ENCODE assay signal across 18 cellular contexts in the genomic region with DNA sequence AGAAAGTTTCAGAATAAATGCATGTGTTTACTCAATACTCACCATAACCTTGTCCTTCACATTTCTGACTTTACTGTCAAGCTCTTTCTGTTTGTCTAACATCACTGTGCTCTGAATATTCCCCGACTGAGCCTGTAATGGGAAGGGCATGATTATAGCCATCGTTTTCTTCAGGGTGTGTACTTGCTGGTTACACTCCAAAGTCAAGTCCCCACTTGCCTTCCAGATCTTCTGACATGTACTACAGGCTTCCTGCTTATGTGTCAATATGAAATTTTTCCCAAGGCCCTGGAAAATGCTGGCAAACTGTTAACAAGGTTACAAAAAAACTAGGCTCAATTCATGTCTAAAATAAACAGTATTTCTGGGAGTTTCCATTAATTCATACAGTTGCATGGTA. TPM values are rescaled to one million over a fixed set of nuclear protein-coding genes. Genes with fewer than 3 reads are reported as not detected.
DNase-seq lines count a peak whose midpoint lies in the region; ATAC-seq, FAIRE-seq and TF ChIP-seq lines count a peak whose summit lies in the region.
"Had no signal": no experiment of that assay in that cellular context is flagged by ENCODE, and none has a peak within 500 bp of the region (broad histone marks: within the 10 kb centered on the region; RNA-seq: fewer than 3 reads in every experiment).

No MANE protein-coding gene starts in this region.

- no peaks in the 10 kb centered on the region for H3K27me3 Mint-ChIP-seq in activated CD4-positive, alpha-beta T cell treated with anti-CD3 and anti-CD28 coated beads for 36 hours
- H3K27me3 Mint-ChIP-seq in T-helper 17 cell: no peaks in the 10 kb centered on the region
- no peaks in the 10 kb centered on the region for H3K27me3 Mint-ChIP-seq in dendritic cell treated with granulocyte-macrophage colony-stimulating factor and Interleukin-4, amounts not matched to agents 40 ng/mL and 50 ng/mL, for 4 days
- H3K27me3 Mint-ChIP-seq in natural killer cell (ENCODE audit: low read depth in 2 of 2): no peaks in the 10 kb centered on the region

- intact Hi-C loops in activated CD4-positive, alpha-beta T cell treated with anti-CD3 and anti-CD28 coated beads for 36 hours (cut with DNase I, micrococcal nuclease): loop anchor here in 1 of 2 experiments (2.0 to 5.0 kb wide), 3 partner anchors 26 to 104 kb away; no protein-coding TSS in a partner anchor
- intact Hi-C loops in dendritic cell treated with granulocyte-macrophage colony-stimulating factor and Interleukin-4, amounts not matched to agents 40 ng/mL and 50 ng/mL, for 4 days (cut with micrococcal nuclease): no loop called here
- intact Hi-C loops in natural killer cell (cut with micrococcal nuclease): no loop called here

- peaks cover 56% of the 10 kb centered on the region for H3K4me1 Mint-ChIP-seq in activated CD4-positive, alpha-beta T cell treated with anti-CD3 and anti-CD28 coated beads for 36 hours
- peaks cover 30% of the 10 kb centered on the region for H3K4me1 Mint-ChIP-seq in T-helper 17 cell
- peaks cover 19% of the 10 kb centered on the region for H3K4me1 Mint-ChIP-seq in dendritic cell treated with granulocyte-macrophage colony-stimulating factor and Interleukin-4, amounts not matched to agents 40 ng/mL and 50 ng/mL, for 4 days (ENCODE audit: low read depth)
- H3K4me1 Mint-ChIP-seq in natural killer cell: peaks cover 14 to 35% of the 10 kb centered on the region in 2 donors

- no peak for FAIRE-seq in GM19239 (lab: Jason Lieb, UNC)
- FAIRE-seq: kidney had no signal

- CTCF ChIA-PET in activated CD4-positive, alpha-beta T cell treated with anti-CD3 and anti-CD28 coated beads for 36 hours (lab: Charles Lee): no interaction called here

- no peak for DNase-seq in activated CD4-positive, alpha-beta T cell treated with anti-CD3 and anti-CD28 coated beads for 36 hours
- no peak for DNase-seq in activated CD4-positive, alpha-beta T cell treated with anti-CD3 and anti-CD28 coated beads, Interleukin-2, amount 50 U/mL, for 1 hour
- DNase-seq in T-helper 17 cell (no peak), natural killer cell (no peak), activated gamma-delta T cell (lab: John Stamatoyannopoulos, UW) (no peak), SKM-1 (lab: John Stamatoyannopoulos, UW; ENCODE audit: unreplicated experiment) (no peak), GM19239 (ENCODE audit: insufficient read length, low spot score) (no peak)
- DNase-seq: activated CD4-positive, CD25-positive, alpha-beta regulatory T cell; amniotic stem cell; central memory CD4-positive, alpha-beta T cell; effector CD8-positive, alpha-beta T cell; kidney; mesendoderm; NCI-H526 treated with DMSO at 0.1 percent for 48 hours; SHP77 treated with DMSO at 0.1 percent for 48 hours; spleen; thyroid gland had no signal

- no peak overlapping the region for H3K4me3 Mint-ChIP-seq in activated CD4-positive, alpha-beta T cell treated with anti-CD3 and anti-CD28 coated beads for 36 hours
- H3K4me3 Mint-ChIP-seq in T-helper 17 cell (no peak overlapping the region), natural killer cell (no peak overlapping the region)
- H3K4me3 Mint-ChIP-seq in dendritic cell treated with granulocyte-macrophage colony-stimulating factor and Interleukin-4, amounts not matched to agents 40 ng/mL and 50 ng/mL, for 4 days: no peak overlapping the region

- H3K27ac Mint-ChIP-seq in activated CD4-positive, alpha-beta T cell treated with anti-CD3 and anti-CD28 coated beads for 36 hours: peak overlapping the region; percentile 56
- H3K27ac Mint-ChIP-seq in T-helper 17 cell: peak overlapping the region; percentile 89
- H3K27ac Mint-ChIP-seq in dendritic cell treated with granulocyte-macrophage colony-stimulating factor and Interleukin-4, amounts not matched to agents 40 ng/mL and 50 ng/mL, for 4 days: peak overlapping the region; percentile 39
- peak overlapping the region; percentile 17 to 65 for H3K27ac Mint-ChIP-seq in natural killer cell

- H3K36me3 Mint-ChIP-seq in activated CD4-positive, alpha-beta T cell treated with anti-CD3 and anti-CD28 coated beads for 36 hours (ENCODE audit: low read depth): peaks cover 97% of the 10 kb centered on the region
- peaks cover 17% of the 10 kb centered on the region for H3K36me3 Mint-ChIP-seq in T-helper 17 cell (ENCODE audit: low read depth)
- peaks cover 100% of the 10 kb centered on the region for H3K36me3 Mint-ChIP-seq in dendritic cell treated with granulocyte-macrophage colony-stimulating factor and Interleukin-4, amounts not matched to agents 40 ng/mL and 50 ng/mL, for 4 days (ENCODE audit: low read depth)
- H3K36me3 Mint-ChIP-seq in natural killer cell: peaks cover 78% of the 10 kb centered on the region

- no peak for TF ChIP-seq CTCF in natural killer cell (IDR thresholded peaks at IDR 0.05)

- POLR2A ChIA-PET in activated CD4-positive, alpha-beta T cell treated with anti-CD3 and anti-CD28 coated beads for 36 hours (lab: Charles Lee): no interaction called here

- ATAC-seq in activated CD4-positive, alpha-beta T cell treated with anti-CD3 and anti-CD28 coated beads for 36 hours: no peak
- ATAC-seq in T-helper 17 cell (no peak), natural killer cell (no peak)

- H3K9me3 Mint-ChIP-seq in activated CD4-positive, alpha-beta T cell treated with anti-CD3 and anti-CD28 coated beads for 36 hours (ENCODE audit: low read depth): peaks cover 24% of the 10 kb centered on the region
- H3K9me3 Mint-ChIP-seq in dendritic cell treated with granulocyte-macrophage colony-stimulating factor and Interleukin-4, amounts not matched to agents 40 ng/mL and 50 ng/mL, for 4 days: peaks cover 22% of the 10 kb centered on the region
- no peaks in the 10 kb centered on the region for H3K9me3 Mint-ChIP-seq in natural killer cell

- H3K9me3 ChIP-seq in T-helper 17 cell (ENCODE audit: control insufficient read depth, low read length, poor library complexity, severe bottlenecking): no peaks in the 10 kb centered on the region
- H3K9me3 ChIP-seq: thyroid gland had no signal

RNA-seq across cellular contexts. Expression of a gene that starts 12.9 kb away (rescaled TPM):
- total RNA-seq in activated CD4-positive, alpha-beta T cell treated with anti-CD3 and anti-CD28 coated beads for 36 hours: 100 to 1,000 TPM; 317 to 343 TPM
- total RNA-seq in T-helper 17 cell (10 to 100 TPM; 80.7 to 86.4 TPM), natural killer cell (10 to 100 TPM; 49.1 to 91.6 (median 86.2) TPM)

Comparison
In these comparisons a context has a peak if more than half of its experiments do, and no peak if none do; other contexts are left out.
1. H3K27ac Mint-ChIP-seq: peak in every context shown above with its lines; median percentile 89 in T-helper 17 cell; 56 in activated CD4-positive, alpha-beta T cell treated with anti-CD3 and anti-CD28 coated beads for 36 hours; 41 in natural killer cell; 39 in dendritic cell treated with granulocyte-macrophage colony-stimulating factor and Interleukin-4, amounts not matched to agents 40 ng/mL and 50 ng/mL, for 4 days.